Comparison of ENCODE assay signal across 1 cellular context in the genomic region with DNA sequence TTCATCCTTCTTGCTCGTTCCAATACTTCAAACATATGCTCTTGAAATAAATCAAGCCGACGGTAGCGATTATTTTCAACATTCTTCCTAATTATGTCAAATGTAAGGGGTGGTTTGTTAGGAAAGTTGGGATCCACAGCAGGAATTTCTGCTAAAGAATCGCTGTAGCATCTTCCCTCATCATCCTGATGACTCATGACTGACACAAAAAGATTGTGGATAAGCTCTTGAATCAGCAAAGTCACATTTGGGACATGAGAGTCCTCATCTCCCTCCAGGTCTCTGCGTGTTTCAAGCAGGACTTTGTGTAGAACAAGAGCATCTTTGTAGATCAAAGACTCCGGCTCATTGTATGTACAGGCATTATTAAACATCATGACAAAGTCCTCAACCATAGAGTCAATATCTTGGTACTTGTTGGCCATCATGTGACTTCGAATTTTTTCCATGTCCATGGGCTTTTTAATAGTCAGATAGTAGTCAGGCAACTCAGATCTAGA.
A peak's percentile ranks its signal among the peaks of the same experiment; 100 is the strongest.
TF ChIP-seq lines count a peak whose summit lies in the region.

No MANE protein-coding gene starts in this region.

TF ChIP-seq in K562, 482 proteins besides CTCF, POLR2A, EP300 and RAD21 (continued from another document and continues in another):
- TF ChIP-seq, protein P1, sequence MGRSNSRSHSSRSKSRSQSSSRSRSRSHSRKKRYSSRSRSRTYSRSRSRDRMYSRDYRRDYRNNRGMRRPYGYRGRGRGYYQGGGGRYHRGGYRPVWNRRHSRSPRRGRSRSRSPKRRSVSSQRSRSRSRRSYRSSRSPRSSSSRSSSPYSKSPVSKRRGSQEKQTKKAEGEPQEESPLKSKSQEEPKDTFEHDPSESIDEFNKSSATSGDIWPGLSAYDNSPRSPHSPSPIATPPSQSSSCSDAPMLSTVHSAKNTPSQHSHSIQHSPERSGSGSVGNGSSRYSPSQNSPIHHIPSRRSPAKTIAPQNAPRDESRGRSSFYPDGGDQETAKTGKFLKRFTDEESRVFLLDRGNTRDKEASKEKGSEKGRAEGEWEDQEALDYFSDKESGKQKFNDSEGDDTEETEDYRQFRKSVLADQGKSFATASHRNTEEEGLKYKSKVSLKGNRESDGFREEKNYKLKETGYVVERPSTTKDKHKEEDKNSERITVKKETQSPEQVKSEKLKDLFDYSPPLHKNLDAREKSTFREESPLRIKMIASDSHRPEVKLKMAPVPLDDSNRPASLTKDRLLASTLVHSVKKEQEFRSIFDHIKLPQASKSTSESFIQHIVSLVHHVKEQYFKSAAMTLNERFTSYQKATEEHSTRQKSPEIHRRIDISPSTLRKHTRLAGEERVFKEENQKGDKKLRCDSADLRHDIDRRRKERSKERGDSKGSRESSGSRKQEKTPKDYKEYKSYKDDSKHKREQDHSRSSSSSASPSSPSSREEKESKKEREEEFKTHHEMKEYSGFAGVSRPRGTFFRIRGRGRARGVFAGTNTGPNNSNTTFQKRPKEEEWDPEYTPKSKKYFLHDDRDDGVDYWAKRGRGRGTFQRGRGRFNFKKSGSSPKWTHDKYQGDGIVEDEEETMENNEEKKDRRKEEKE (IDR thresholded peaks at IDR 0.05; ENCODE audit: borderline replicate concordance in 1 of 2, control insufficient read depth in 1 of 2, low read depth in 2 of 2, low read length in 1 of 2): no peak
- TF ChIP-seq CSDE1 (IDR thresholded peaks at IDR 0.05) (no peak), ZNF445 (CRISPR knock-in tag; IDR thresholded peaks at IDR 0.05; ENCODE audit: low read depth) (no peak), JUND (IDR thresholded peaks at IDR 0.05; ENCODE audit: borderline replicate concordance, low read depth, low read length) (peak; percentile 79; the same call in 1 of the 2 replicates), JUND (tag; IDR thresholded peaks at IDR 0.05; ENCODE audit: borderline replicate concordance, low read depth, low read length) (peak; percentile 82; the same call in 2 of the 3 replicates), PML (IDR thresholded peaks at IDR 0.05; ENCODE audit: low read length) (no peak), MTA1 (IDR thresholded peaks at IDR 0.05; ENCODE audit: borderline replicate concordance) (no peak), ZNF586 (CRISPR knock-in tag; conservative IDR thresholded peaks at IDR 0.05) (no peak), MAFG (tag; conservative IDR thresholded peaks at IDR 0.05) (peak; percentile 35; the same call in 1 of the 2 replicates), HOXB6 (CRISPR knock-in tag; IDR thresholded peaks at IDR 0.05; ENCODE audit: borderline replicate concordance) (no peak), PTRF (tag; IDR thresholded peaks at IDR 0.05) (no peak), PURB (CRISPR knock-in tag; IDR thresholded peaks at IDR 0.05; ENCODE audit: low read depth) (no peak), RB1 (IDR thresholded peaks at IDR 0.05; ENCODE audit: low read depth) (no peak), SPI1 (IDR thresholded peaks at IDR 0.05; ENCODE audit: borderline replicate concordance, low read depth, low read length) (no peak), ZNF584 (CRISPR knock-in tag; IDR thresholded peaks at IDR 0.05; ENCODE audit: low read depth) (no peak), ZNF143 (CRISPR knock-in tag; IDR thresholded peaks at IDR 0.05) (no peak), TAF1 (IDR thresholded peaks at IDR 0.05; ENCODE audit: control insufficient read depth, extremely low read depth, insufficient read depth, low read length, severe bottlenecking) (no peak), ARID1B (IDR thresholded peaks at IDR 0.05) (peak; percentile 39; the same call in 1 of the 2 replicates), KLF16 (IDR thresholded peaks at IDR 0.05) (no peak), TAF15 (IDR thresholded peaks at IDR 0.05; ENCODE audit: low read depth, low read length) (no peak), ZNF830 (CRISPR knock-in tag; IDR thresholded peaks at IDR 0.05) (no peak), STAG1 (CRISPR knock-in tag; IDR thresholded peaks at IDR 0.05; ENCODE audit: borderline replicate concordance) (no peak), ZNF146 (CRISPR knock-in tag; IDR thresholded peaks at IDR 0.05; ENCODE audit: unreplicated experiment) (no peak), NELFE (IDR thresholded peaks at IDR 0.05; ENCODE audit: insufficient read depth, insufficient read length) (no peak), ZBED1 (IDR thresholded peaks at IDR 0.05) (no peak), JUN (IDR thresholded peaks at IDR 0.05; ENCODE audit: borderline replicate concordance, low read depth, low read length) (0 out of 2 replicates have a peak, but pooled peaks have one; percentile 50), JUN (CRISPR knock-in tag; IDR thresholded peaks at IDR 0.05; ENCODE audit: borderline replicate concordance) (no peak), CTBP1 (IDR thresholded peaks at IDR 0.05; ENCODE audit: borderline replicate concordance) (no peak), ETV6 (IDR thresholded peaks at IDR 0.05; ENCODE audit: borderline replicate concordance in 1 of 2, low read depth in 2 of 2, low read length in 1 of 2) (no peak), ETV6 (CRISPR knock-in tag; IDR thresholded peaks at IDR 0.05; ENCODE audit: borderline replicate concordance) (no peak), CBX8 (IDR thresholded peaks at IDR 0.05; ENCODE audit: borderline replicate concordance, extremely low read depth, low read depth, low read length, poor library complexity, severe bottlenecking) (no peak), ZNF695 (CRISPR knock-in tag; IDR thresholded peaks at IDR 0.05) (no peak), ZNF436 (CRISPR knock-in tag; IDR thresholded peaks at IDR 0.05) (no peak), ZSCAN32 (CRISPR knock-in tag; IDR thresholded peaks at IDR 0.05) (no peak), NFE2L1 (tag; IDR thresholded peaks at IDR 0.05; ENCODE audit: borderline replicate concordance, low read depth) (no peak), MIER1 (IDR thresholded peaks at IDR 0.05; ENCODE audit: low read depth) (no peak), RBM15 (IDR thresholded peaks at IDR 0.05; ENCODE audit: insufficient read depth, low read length) (no peak), L3MBTL2 (IDR thresholded peaks at IDR 0.05) (no peak), JUNB (CRISPR knock-in tag; conservative IDR thresholded peaks at IDR 0.05) (no peak)
- TF ChIP-seq, protein P2, sequence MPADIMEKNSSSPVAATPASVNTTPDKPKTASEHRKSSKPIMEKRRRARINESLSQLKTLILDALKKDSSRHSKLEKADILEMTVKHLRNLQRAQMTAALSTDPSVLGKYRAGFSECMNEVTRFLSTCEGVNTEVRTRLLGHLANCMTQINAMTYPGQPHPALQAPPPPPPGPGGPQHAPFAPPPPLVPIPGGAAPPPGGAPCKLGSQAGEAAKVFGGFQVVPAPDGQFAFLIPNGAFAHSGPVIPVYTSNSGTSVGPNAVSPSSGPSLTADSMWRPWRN (IDR thresholded peaks at IDR 0.05; ENCODE audit: low read depth): no peak
- TF ChIP-seq, protein P3, sequence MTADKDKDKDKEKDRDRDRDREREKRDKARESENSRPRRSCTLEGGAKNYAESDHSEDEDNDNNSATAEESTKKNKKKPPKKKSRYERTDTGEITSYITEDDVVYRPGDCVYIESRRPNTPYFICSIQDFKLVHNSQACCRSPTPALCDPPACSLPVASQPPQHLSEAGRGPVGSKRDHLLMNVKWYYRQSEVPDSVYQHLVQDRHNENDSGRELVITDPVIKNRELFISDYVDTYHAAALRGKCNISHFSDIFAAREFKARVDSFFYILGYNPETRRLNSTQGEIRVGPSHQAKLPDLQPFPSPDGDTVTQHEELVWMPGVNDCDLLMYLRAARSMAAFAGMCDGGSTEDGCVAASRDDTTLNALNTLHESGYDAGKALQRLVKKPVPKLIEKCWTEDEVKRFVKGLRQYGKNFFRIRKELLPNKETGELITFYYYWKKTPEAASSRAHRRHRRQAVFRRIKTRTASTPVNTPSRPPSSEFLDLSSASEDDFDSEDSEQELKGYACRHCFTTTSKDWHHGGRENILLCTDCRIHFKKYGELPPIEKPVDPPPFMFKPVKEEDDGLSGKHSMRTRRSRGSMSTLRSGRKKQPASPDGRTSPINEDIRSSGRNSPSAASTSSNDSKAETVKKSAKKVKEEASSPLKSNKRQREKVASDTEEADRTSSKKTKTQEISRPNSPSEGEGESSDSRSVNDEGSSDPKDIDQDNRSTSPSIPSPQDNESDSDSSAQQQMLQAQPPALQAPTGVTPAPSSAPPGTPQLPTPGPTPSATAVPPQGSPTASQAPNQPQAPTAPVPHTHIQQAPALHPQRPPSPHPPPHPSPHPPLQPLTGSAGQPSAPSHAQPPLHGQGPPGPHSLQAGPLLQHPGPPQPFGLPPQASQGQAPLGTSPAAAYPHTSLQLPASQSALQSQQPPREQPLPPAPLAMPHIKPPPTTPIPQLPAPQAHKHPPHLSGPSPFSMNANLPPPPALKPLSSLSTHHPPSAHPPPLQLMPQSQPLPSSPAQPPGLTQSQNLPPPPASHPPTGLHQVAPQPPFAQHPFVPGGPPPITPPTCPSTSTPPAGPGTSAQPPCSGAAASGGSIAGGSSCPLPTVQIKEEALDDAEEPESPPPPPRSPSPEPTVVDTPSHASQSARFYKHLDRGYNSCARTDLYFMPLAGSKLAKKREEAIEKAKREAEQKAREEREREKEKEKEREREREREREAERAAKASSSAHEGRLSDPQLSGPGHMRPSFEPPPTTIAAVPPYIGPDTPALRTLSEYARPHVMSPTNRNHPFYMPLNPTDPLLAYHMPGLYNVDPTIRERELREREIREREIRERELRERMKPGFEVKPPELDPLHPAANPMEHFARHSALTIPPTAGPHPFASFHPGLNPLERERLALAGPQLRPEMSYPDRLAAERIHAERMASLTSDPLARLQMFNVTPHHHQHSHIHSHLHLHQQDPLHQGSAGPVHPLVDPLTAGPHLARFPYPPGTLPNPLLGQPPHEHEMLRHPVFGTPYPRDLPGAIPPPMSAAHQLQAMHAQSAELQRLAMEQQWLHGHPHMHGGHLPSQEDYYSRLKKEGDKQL (CRISPR knock-in tag; IDR thresholded peaks at IDR 0.05; ENCODE audit: borderline replicate concordance): no peak
- TF ChIP-seq, protein P4, sequence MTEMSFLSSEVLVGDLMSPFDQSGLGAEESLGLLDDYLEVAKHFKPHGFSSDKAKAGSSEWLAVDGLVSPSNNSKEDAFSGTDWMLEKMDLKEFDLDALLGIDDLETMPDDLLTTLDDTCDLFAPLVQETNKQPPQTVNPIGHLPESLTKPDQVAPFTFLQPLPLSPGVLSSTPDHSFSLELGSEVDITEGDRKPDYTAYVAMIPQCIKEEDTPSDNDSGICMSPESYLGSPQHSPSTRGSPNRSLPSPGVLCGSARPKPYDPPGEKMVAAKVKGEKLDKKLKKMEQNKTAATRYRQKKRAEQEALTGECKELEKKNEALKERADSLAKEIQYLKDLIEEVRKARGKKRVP (CRISPR knock-in tag; IDR thresholded peaks at IDR 0.05): no peak
- TF ChIP-seq, protein P5, sequence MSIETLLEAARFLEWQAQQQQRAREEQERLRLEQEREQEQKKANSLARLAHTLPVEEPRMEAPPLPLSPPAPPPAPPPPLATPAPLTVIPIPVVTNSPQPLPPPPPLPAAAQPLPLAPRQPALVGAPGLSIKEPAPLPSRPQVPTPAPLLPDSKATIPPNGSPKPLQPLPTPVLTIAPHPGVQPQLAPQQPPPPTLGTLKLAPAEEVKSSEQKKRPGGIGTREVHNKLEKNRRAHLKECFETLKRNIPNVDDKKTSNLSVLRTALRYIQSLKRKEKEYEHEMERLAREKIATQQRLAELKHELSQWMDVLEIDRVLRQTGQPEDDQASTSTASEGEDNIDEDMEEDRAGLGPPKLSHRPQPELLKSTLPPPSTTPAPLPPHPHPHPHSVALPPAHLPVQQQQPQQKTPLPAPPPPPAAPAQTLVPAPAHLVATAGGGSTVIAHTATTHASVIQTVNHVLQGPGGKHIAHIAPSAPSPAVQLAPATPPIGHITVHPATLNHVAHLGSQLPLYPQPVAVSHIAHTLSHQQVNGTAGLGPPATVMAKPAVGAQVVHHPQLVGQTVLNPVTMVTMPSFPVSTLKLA (conservative IDR thresholded peaks at IDR 0.05): no peak
- TF ChIP-seq, protein P6, sequence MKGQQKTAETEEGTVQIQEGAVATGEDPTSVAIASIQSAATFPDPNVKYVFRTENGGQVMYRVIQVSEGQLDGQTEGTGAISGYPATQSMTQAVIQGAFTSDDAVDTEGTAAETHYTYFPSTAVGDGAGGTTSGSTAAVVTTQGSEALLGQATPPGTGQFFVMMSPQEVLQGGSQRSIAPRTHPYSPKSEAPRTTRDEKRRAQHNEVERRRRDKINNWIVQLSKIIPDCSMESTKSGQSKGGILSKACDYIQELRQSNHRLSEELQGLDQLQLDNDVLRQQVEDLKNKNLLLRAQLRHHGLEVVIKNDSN (CRISPR knock-in tag; IDR thresholded peaks at IDR 0.05): no peak
- TF ChIP-seq, protein P7, sequence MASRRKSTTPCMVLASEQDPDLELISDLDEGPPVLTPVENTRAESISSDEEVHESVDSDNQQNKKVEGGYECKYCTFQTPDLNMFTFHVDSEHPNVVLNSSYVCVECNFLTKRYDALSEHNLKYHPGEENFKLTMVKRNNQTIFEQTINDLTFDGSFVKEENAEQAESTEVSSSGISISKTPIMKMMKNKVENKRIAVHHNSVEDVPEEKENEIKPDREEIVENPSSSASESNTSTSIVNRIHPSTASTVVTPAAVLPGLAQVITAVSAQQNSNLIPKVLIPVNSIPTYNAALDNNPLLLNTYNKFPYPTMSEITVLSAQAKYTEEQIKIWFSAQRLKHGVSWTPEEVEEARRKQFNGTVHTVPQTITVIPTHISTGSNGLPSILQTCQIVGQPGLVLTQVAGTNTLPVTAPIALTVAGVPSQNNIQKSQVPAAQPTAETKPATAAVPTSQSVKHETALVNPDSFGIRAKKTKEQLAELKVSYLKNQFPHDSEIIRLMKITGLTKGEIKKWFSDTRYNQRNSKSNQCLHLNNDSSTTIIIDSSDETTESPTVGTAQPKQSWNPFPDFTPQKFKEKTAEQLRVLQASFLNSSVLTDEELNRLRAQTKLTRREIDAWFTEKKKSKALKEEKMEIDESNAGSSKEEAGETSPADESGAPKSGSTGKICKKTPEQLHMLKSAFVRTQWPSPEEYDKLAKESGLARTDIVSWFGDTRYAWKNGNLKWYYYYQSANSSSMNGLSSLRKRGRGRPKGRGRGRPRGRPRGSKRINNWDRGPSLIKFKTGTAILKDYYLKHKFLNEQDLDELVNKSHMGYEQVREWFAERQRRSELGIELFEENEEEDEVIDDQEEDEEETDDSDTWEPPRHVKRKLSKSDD (conservative IDR thresholded peaks at IDR 0.05; ENCODE audit: low read length): no peak
- TF ChIP-seq, protein P8, sequence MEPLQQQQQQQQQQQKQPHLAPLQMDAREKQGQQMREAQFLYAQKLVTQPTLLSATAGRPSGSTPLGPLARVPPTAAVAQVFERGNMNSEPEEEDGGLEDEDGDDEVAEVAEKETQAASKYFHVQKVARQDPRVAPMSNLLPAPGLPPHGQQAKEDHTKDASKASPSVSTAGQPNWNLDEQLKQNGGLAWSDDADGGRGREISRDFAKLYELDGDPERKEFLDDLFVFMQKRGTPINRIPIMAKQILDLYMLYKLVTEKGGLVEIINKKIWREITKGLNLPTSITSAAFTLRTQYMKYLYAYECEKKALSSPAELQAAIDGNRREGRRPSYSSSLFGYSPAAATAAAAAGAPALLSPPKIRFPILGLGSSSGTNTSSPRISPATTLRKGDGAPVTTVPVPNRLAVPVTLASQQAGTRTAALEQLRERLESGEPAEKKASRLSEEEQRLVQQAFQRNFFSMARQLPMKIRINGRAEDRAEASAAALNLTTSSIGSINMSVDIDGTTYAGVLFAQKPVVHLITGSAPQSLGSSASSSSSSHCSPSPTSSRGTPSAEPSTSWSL (CRISPR knock-in tag; IDR thresholded peaks at IDR 0.05; ENCODE audit: borderline replicate concordance): no peak
